21 cellular contexts compared by ENCODE assay signal in genomic region chr17:6429266-6429665, GRCh38. TPM values are rescaled to one million over a fixed set of nuclear protein-coding genes. Genes with fewer than 3 reads are reported as not detected.
DNase-seq lines count a peak whose midpoint lies in the region; ATAC-seq and TF ChIP-seq lines count a peak whose summit lies in the region.
"Had no signal": no experiment of that assay in that cellular context is flagged by ENCODE, and none has a peak within 500 bp of the region (broad histone marks: within the 10 kb centered on the region; RNA-seq: fewer than 3 reads in every experiment).

No MANE protein-coding gene starts in this region.

- H3K4me3 ChIP-seq in WERI-Rb-1 (ENCODE audit: low read depth, low read length), result peak overlapping the region; percentile 3; the same call in 1 of the 2 replicates
- H3K4me3 ChIP-seq: BLaER1 treated with 17β-estradiol and CSF1 and Interleukin-3, amounts not matched to agents 10 nM and 100 nM; HAP-1 had no signal

- peak overlapping the region; percentile 91 for H3K27ac ChIP-seq in WERI-Rb-1
- H3K27ac ChIP-seq: 22Rv1; BLaER1 treated with 17β-estradiol and CSF1 and Interleukin-3, amounts not matched to agents 10 nM and 100 nM had no signal

- peaks cover 5% of the 10 kb centered on the region for H3K9me3 Mint-ChIP-seq in glutamatergic neuron (ENCODE audit: unreplicated experiment)

- peaks cover 8% of the 10 kb centered on the region for H3K4me1 Mint-ChIP-seq in glutamatergic neuron (ENCODE audit: low read depth, unreplicated experiment)

- H3K27ac Mint-ChIP-seq in glutamatergic neuron (ENCODE audit: unreplicated experiment), result peak overlapping the region; percentile 28
- H3K27ac Mint-ChIP-seq: CD4-positive, alpha-beta T cell; HFFc6 had no signal

- ATAC-seq in Right ventricle myocardium inferior (no peak), left cardiac atrium (no peak), HG03439 (IDR thresholded peaks at IDR 0.05; ENCODE audit: unreplicated experiment) (no peak)

- H3K27me3 ChIP-seq in WERI-Rb-1 (ENCODE audit: insufficient read depth, low read depth, severe bottlenecking), result no peaks in the 10 kb centered on the region
- H3K27me3 ChIP-seq: BE2C had no signal

- TF ChIP-seq CTCF in WERI-Rb-1 (IDR thresholded peaks at IDR 0.05; ENCODE audit: low read depth, low read length) (no peak), glutamatergic neuron (IDR thresholded peaks at IDR 0.05; ENCODE audit: partially characterized antibody, unreplicated experiment) (no peak)

- intact Hi-C loops in Right ventricle myocardium inferior (cut with DNase I) (no loop called here), left cardiac atrium (cut with DNase I) (no loop called here), head of caudate nucleus (cut with DNase I) (loop anchor here (10.0 kb wide), 1 partner anchor 374 kb away; no protein-coding TSS in a partner anchor)

- peaks cover 16% of the 10 kb centered on the region for H3K9me3 ChIP-seq in WERI-Rb-1 (ENCODE audit: severe bottlenecking)
- H3K9me3 ChIP-seq: BE2C had no signal

- peaks cover 1% of the 10 kb centered on the region for H3K27me3 Mint-ChIP-seq in glutamatergic neuron (ENCODE audit: unreplicated experiment)

- H3K36me3 Mint-ChIP-seq in glutamatergic neuron (ENCODE audit: unreplicated experiment), result no peaks in the 10 kb centered on the region

- no peak overlapping the region for H3K4me3 Mint-ChIP-seq in glutamatergic neuron (ENCODE audit: unreplicated experiment)
- H3K4me3 Mint-ChIP-seq: CD4-positive, alpha-beta T cell; CD8-positive, alpha-beta memory T cell; HFFc6 had no signal

- H3K36me3 ChIP-seq in WERI-Rb-1, result peaks cover 88% of the 10 kb centered on the region
- H3K36me3 ChIP-seq: BE2C; BLaER1 treated with 17β-estradiol and CSF1 and Interleukin-3, amounts not matched to agents 10 nM and 100 nM; HAP-1 had no signal

- peak; percentile 57 for DNase-seq in Right ventricle myocardium inferior (ENCODE audit: missing footprints)
- no peak for DNase-seq in left cardiac atrium
- DNase-seq in WERI-Rb-1, result peak; percentile 97
- peak; percentile 46 for DNase-seq in glutamatergic neuron
- DNase-seq in retina, result peak; percentile 46
- DNase-seq in COLO668 (lab: John Stamatoyannopoulos, UW; ENCODE audit: unreplicated experiment), result no peak
- no peak for DNase-seq in head of caudate nucleus
- DNase-seq: AML-193; BE2C; Calu3; CD4-positive, alpha-beta T cell; CD8-positive, alpha-beta memory T cell; COR-L47; DMS153; DND-41; GOT3; HFFc6 had no signal

RNA-seq across cellular contexts. Expression of gene AIPL1, which starts 5.7 kb away (rescaled TPM):
- total RNA-seq in Right ventricle myocardium inferior (not detected), left cardiac atrium (not detected), glutamatergic neuron (ENCODE audit: unreplicated experiment) (0.76 TPM)
- total RNA-seq: Calu3; CD4-positive, alpha-beta T cell; CD8-positive, alpha-beta memory T cell; HFFc6 had no signal

RNA-seq across cellular contexts. Expression of gene PIMREG, which starts 15.0 kb away (rescaled TPM):
- total RNA-seq in Right ventricle myocardium inferior (0.60 TPM), left cardiac atrium (under 1 TPM in 1 of 2 donors, not detected in 1; 0.29 TPM), glutamatergic neuron (ENCODE audit: unreplicated experiment) (28.4 TPM)
- total RNA-seq: CD4-positive, alpha-beta T cell had no signal

Comparison
In these comparisons a context has a peak if more than half of its experiments do, and no peak if none do; other contexts are left out.
1. DNase-seq: peak in Right ventricle myocardium inferior (single experiment), WERI-Rb-1 (single experiment), glutamatergic neuron (single experiment) and retina (single experiment); none in left cardiac atrium (single experiment), COLO668 (single experiment) and head of caudate nucleus (0 of 42).
2. RNA of gene PIMREG, which starts 15.0 kb away (total RNA-seq): 28.4 TPM in glutamatergic neuron (single experiment); 0.60 TPM in Right ventricle myocardium inferior (single experiment) and 0.29 TPM in left cardiac atrium; every median in the first group is over 10 times any median in the second.